ENCODE assay signal across 13 cellular contexts in genomic region chr10:89646833-89647570, GRCh38. TPM values are rescaled to one million over a fixed set of nuclear protein-coding genes. Genes with fewer than 3 reads are reported as not detected.
A peak's percentile ranks its signal among the peaks of the same experiment; 100 is the strongest.
DNase-seq lines count a peak whose midpoint lies in the region; ATAC-seq, FAIRE-seq and TF ChIP-seq lines count a peak whose summit lies in the region.
"Had no signal": no experiment of that assay in that cellular context is flagged by ENCODE, and none has a peak within 500 bp of the region (broad histone marks: within the 10 kb centered on the region; RNA-seq: fewer than 3 reads in every experiment).

No MANE protein-coding gene starts in this region.

- no peak overlapping the region for H3K23ac ChIP-seq in H9 (ENCODE audit: insufficient read length, low read depth, low read length)

- H3K4ac ChIP-seq in H9 (ENCODE audit: low read depth, low read length), result no peak overlapping the region

- H4K91ac ChIP-seq in H9 (ENCODE audit: insufficient read length, low read depth, low read length), result no peak overlapping the region

- no peak overlapping the region for H2AK5ac ChIP-seq in H9 (ENCODE audit: insufficient read length, low read length)

- H3K4me3 ChIP-seq in Caco-2 (ENCODE audit: low read depth, low read length) (no peak overlapping the region), SU-DHL-6 (ENCODE audit: insufficient read depth, low read length, poor library complexity, severe bottlenecking) (no peak overlapping the region)

- no peak for FAIRE-seq in H54 (lab: Jason Lieb, UNC)

- H3K36me3 Mint-ChIP-seq in Caco-2 (ENCODE audit: insufficient read depth, unreplicated experiment) (peaks cover 6% of the 10 kb centered on the region), H9 (ENCODE audit: insufficient read depth in 1 of 3, low read depth in 3 of 3) (peaks cover 0 to 11% (median 10%) of the 10 kb centered on the region in 3 experiments; a peak in 5 of 7 replicates), naive B cell (no peaks in the 10 kb centered on the region)

- POLR2A ChIA-PET in Caco-2 (lab: Charles Lee), result interaction anchor here (1.7 kb wide), 1 partner anchor 54 kb away, joined by 9 read pairs; the partner anchor contains the start of gene KIF20B

- H3K4me1 Mint-ChIP-seq in Caco-2 (ENCODE audit: low read depth, unreplicated experiment) (peaks cover 8% of the 10 kb centered on the region), H9 (peaks cover 52 to 53% of the 10 kb centered on the region in 2 experiments), naive B cell (peaks cover 8 to 19% (median 14%) of the 10 kb centered on the region in 3 donors)

- no peak overlapping the region for H3K18ac ChIP-seq in H9 (ENCODE audit: insufficient read length, low read depth, low read length)

- no peaks in the 10 kb centered on the region for H3K79me1 ChIP-seq in H9 (ENCODE audit: insufficient read depth, low read depth, low read length, poor library complexity, severe bottlenecking)

- H3K4me1 ChIP-seq in Caco-2 (peaks cover 17% of the 10 kb centered on the region), H9 (ENCODE audit: insufficient read depth, low read length) (peaks cover 4% of the 10 kb centered on the region; the same call in 1 of the 2 replicates)

- peaks cover 8% of the 10 kb centered on the region for H3K23me2 ChIP-seq in H9 (ENCODE audit: insufficient read length, low read depth, low read length, poor library complexity, severe bottlenecking)

- H2BK120ac ChIP-seq in H9 (ENCODE audit: low read depth, low read length, poor library complexity, severe bottlenecking), result no peak overlapping the region

- DNase-seq in Caco-2, result no peak
- no peak for DNase-seq in H9
- no peak for DNase-seq in naive B cell
- DNase-seq in H54 (ENCODE audit: insufficient read length, low spot score), result no peak
- DNase-seq: activated CD8-positive, alpha-beta T cell treated with anti-CD3 and anti-CD28 coated beads for 36 hours; head of caudate nucleus; left ventricle myocardium superior; NCI-H1105; NCI-H226; T1000 had no signal

- no peak overlapping the region for H3K14ac ChIP-seq in H9 (ENCODE audit: insufficient read depth, low read length)

- TF ChIP-seq POLR2A in H54 (IDR thresholded peaks at IDR 0.05; ENCODE audit: low read depth, low read length), result no peak

- CTCF ChIA-PET in Caco-2 (lab: Charles Lee), result interaction anchor here (1.3 to 1.5 kb wide), 2 partner anchors 54 kb away, joined by 4 to 6 read pairs; partner anchors contain the start of gene KIF20B

- H4K20me1 ChIP-seq in H9 (ENCODE audit: control insufficient read depth, insufficient read depth, insufficient read length) (no peaks in the 10 kb centered on the region), SU-DHL-6 (ENCODE audit: low read depth, low read length) (0 out of 2 replicates have a peak, but pooled peaks cover 4% of the 10 kb centered on the region)

- no peak overlapping the region for H3T11ph ChIP-seq in H9 (ENCODE audit: low read length)

- peaks cover 10% of the 10 kb centered on the region; the same call in 1 of the 2 replicates for H3K9me3 ChIP-seq in Caco-2
- H3K9me3 ChIP-seq in H9 (ENCODE audit: control insufficient read depth, low read depth, low read length), result no peaks in the 10 kb centered on the region
- no peaks in the 10 kb centered on the region for H3K9me3 ChIP-seq in SU-DHL-6 (ENCODE audit: insufficient read depth, low read length)

- no peaks in the 10 kb centered on the region for H3K27me3 ChIP-seq in Caco-2 (replicated peaks; ENCODE audit: control insufficient read depth, insufficient read depth, low read length)
- no peaks in the 10 kb centered on the region for H3K27me3 ChIP-seq in H9 (ENCODE audit: insufficient read depth, low read length)
- no peaks in the 10 kb centered on the region for H3K27me3 ChIP-seq in SU-DHL-6 (ENCODE audit: low read length)

- no peak overlapping the region for H2BK15ac ChIP-seq in H9 (ENCODE audit: low read depth, low read length)

- H3K27ac Mint-ChIP-seq in Caco-2 (ENCODE audit: unreplicated experiment) (peak overlapping the region; percentile 72), H9 (peak overlapping the region in 1 of 3 experiments; percentile 38; a peak in 3 of 7 replicates), naive B cell (no peak overlapping the region)
- H3K27ac Mint-ChIP-seq: activated CD8-positive, alpha-beta T cell treated with anti-CD3 and anti-CD28 coated beads for 36 hours had no signal

- no peaks in the 10 kb centered on the region for H3K9me2 ChIP-seq in SU-DHL-6 (replicated peaks; ENCODE audit: insufficient read depth, low read length)

- H3K9ac ChIP-seq in H9 (ENCODE audit: extremely low read depth, insufficient read length, low read length) (no peak overlapping the region), SU-DHL-6 (ENCODE audit: low read length) (peak overlapping the region; percentile 93)

- no peak overlapping the region for H4K5ac ChIP-seq in H9 (ENCODE audit: insufficient read length, low read depth, low read length)

- no peak overlapping the region for H3K56ac ChIP-seq in H9 (ENCODE audit: insufficient read length, low read depth, low read length)

- peak overlapping the region; percentile 91 for H3K4me2 ChIP-seq in H9 (ENCODE audit: insufficient read depth, insufficient read length, low read length)
- H3K4me2 ChIP-seq in SU-DHL-6 (ENCODE audit: low read depth, low read length, poor library complexity, severe bottlenecking), result peak overlapping the region; percentile 89

- ATAC-seq in naive B cell (ENCODE audit: low read depth in 2 of 2) (no peak), HG02870 (IDR thresholded peaks at IDR 0.05; ENCODE audit: unreplicated experiment) (no peak), HG02588 (IDR thresholded peaks at IDR 0.05; ENCODE audit: unreplicated experiment) (no peak)
- ATAC-seq: activated CD8-positive, alpha-beta T cell treated with anti-CD3 and anti-CD28 coated beads for 36 hours; left ventricle myocardium superior had no signal

- peak overlapping the region; percentile 20 for H3K4me3 Mint-ChIP-seq in Caco-2 (ENCODE audit: unreplicated experiment)
- no peak overlapping the region; a peak in 2 of 5 replicates for H3K4me3 Mint-ChIP-seq in H9
- peak overlapping the region in 7 of 8 donors; percentile 6 to 94 (median 59) for H3K4me3 Mint-ChIP-seq in naive B cell
- H3K4me3 Mint-ChIP-seq: activated CD8-positive, alpha-beta T cell treated with anti-CD3 and anti-CD28 coated beads for 36 hours had no signal

- H3K27ac ChIP-seq in H9 (ENCODE audit: insufficient read length, low read depth, low read length) (no peak overlapping the region), SU-DHL-6 (ENCODE audit: low read depth, low read length) (peak overlapping the region; percentile 83)

- no peak for TF ChIP-seq CTCF in Caco-2 (IDR thresholded peaks at IDR 0.05; ENCODE audit: insufficient read depth in 1 of 2, low read depth in 1 of 2, low read length in 1 of 2, severe bottlenecking in 1 of 2, unreplicated experiment in 1 of 2)
- TF ChIP-seq CTCF in H9 (conservative IDR thresholded peaks at IDR 0.05), result no peak
- no peak for TF ChIP-seq CTCF in SU-DHL-6 (IDR thresholded peaks at IDR 0.05; ENCODE audit: insufficient read depth, low read length, poor library complexity, severe bottlenecking)

- H2BK20ac ChIP-seq in H9 (ENCODE audit: low read depth, low read length, poor library complexity, severe bottlenecking), result no peak overlapping the region

- H3K27me3 Mint-ChIP-seq in Caco-2 (ENCODE audit: insufficient read depth, unreplicated experiment), result no peaks in the 10 kb centered on the region
- no peaks in the 10 kb centered on the region for H3K27me3 Mint-ChIP-seq in H9 (ENCODE audit: low read depth)
- H3K27me3 Mint-ChIP-seq in naive B cell, result peaks cover 0 to 4% (median 0%) of the 10 kb centered on the region in 3 donors

- H3K36me3 ChIP-seq in Caco-2 (ENCODE audit: control insufficient read depth, insufficient read depth, low read length), result no peaks in the 10 kb centered on the region
- no peaks in the 10 kb centered on the region for H3K36me3 ChIP-seq in SU-DHL-6 (ENCODE audit: low read length)

- H3K9me3 Mint-ChIP-seq in Caco-2 (ENCODE audit: unreplicated experiment) (peaks cover 9% of the 10 kb centered on the region), H9 (peaks cover 0 to 4% of the 10 kb centered on the region in 2 experiments; a peak in 2 of 5 replicates), naive B cell (no peaks in the 10 kb centered on the region)
- H3K9me3 Mint-ChIP-seq: activated CD8-positive, alpha-beta T cell treated with anti-CD3 and anti-CD28 coated beads for 36 hours had no signal

- BruUV-seq in Caco-2 (replicated peaks; lab: Mats Ljungman, UMichigan), result no TSS peak

- no CpG with 5 or more reads among the region's 5 CpGs for WGBS in H9 (ENCODE audit: extremely low coverage, insufficient read length, low lambda C conversion rate)

- no peak overlapping the region for H4K8ac ChIP-seq in H9 (replicated peaks; ENCODE audit: insufficient read length, low read depth, low read length)

- intact Hi-C loops in Caco-2 (cut with micrococcal nuclease; ENCODE audit: unreplicated experiment), result loop anchor here (10.0 kb wide), 1 partner anchor 182 kb away; no protein-coding TSS in a partner anchor

- H3F3A ChIP-seq in SU-DHL-6 (ENCODE audit: insufficient read depth), result peaks cover 20% of the 10 kb centered on the region

- H2BK5ac ChIP-seq in H9 (ENCODE audit: insufficient read length, low read length), result no peak overlapping the region

- no peak overlapping the region for H2BK12ac ChIP-seq in H9 (ENCODE audit: insufficient read length, low read depth, low read length)

- no peak overlapping the region for H2AFZ ChIP-seq in H9 (ENCODE audit: low read length)
- H2AFZ ChIP-seq in SU-DHL-6 (ENCODE audit: low read depth, low read length, severe bottlenecking), result peak overlapping the region; percentile 79

- H3K79me2 ChIP-seq in H9 (ENCODE audit: insufficient read depth, low read length), result peaks cover 12% of the 10 kb centered on the region
- peaks cover 17% of the 10 kb centered on the region for H3K79me2 ChIP-seq in SU-DHL-6 (ENCODE audit: insufficient read depth, low read length)

RNA-seq across cellular contexts. Expression of gene PANK1, which starts 2.0 kb away (rescaled TPM):
- total RNA-seq in Caco-2 (2022) (22.7 and 24.0 TPM in 2 replicates), H9 (2021) (33.2 and 35.7 TPM in 2 replicates)
- under 1 TPM in 4 of 6 donors, not detected in 2; 0.11 to 0.78 (median 0.42) TPM for polyA plus RNA-seq in naive B cell (ENCODE audit: low read depth in 6 of 6)

RNA-seq across cellular contexts. Expression of gene KIF20B, which starts 54.4 kb away (rescaled TPM):
- total RNA-seq in Caco-2 (2022) (43.2 and 43.9 TPM in 2 replicates), H9 (2021) (59.1 and 59.7 TPM in 2 replicates)
- polyA plus RNA-seq in naive B cell (ENCODE audit: low read depth in 6 of 6), result 10 to 100 TPM; 17.3 to 38.0 (median 25.0) TPM

Comparison
In these comparisons a context has a peak if more than half of its experiments do, and no peak if none do; other contexts are left out.
1. H3K4me3 Mint-ChIP-seq: peak in Caco-2 (single experiment) and naive B cell (7 of 8); none in H9 (0 of 2).